In genomic region chr1:177790566-177790965, GRCh38 we compare ENCODE assay signal across 23 cellular contexts.
A peak's percentile ranks its signal among the peaks of the same experiment; 100 is the strongest.
DNase-seq lines count a peak whose midpoint lies in the region; ATAC-seq, FAIRE-seq and TF ChIP-seq lines count a peak whose summit lies in the region.
"Had no signal": no experiment of that assay in that cellular context is flagged by ENCODE, and none has a peak within 500 bp of the region (broad histone marks: within the 10 kb centered on the region; RNA-seq: fewer than 3 reads in every experiment).

No MANE protein-coding gene starts in this region.

- H3K4me1 ChIP-seq in MM.1S (ENCODE audit: low read length) = peaks cover 8% of the 10 kb centered on the region
- H3K4me1 ChIP-seq in small intestine (ENCODE audit: control insufficient read depth in 2 of 2, insufficient read depth in 1 of 2, low read depth in 1 of 2, low read length in 1 of 2) = no peaks in the 10 kb centered on the region
- H3K4me1 ChIP-seq: A549, BE2C had no signal

- H3K79me2 ChIP-seq in MM.1S (ENCODE audit: low read length) = no peaks in the 10 kb centered on the region

- H3K4me2 ChIP-seq in MM.1S (ENCODE audit: low read depth, low read length) = no peak overlapping the region
- H3K4me2 ChIP-seq: A549 had no signal

- FAIRE-seq in D721Med (lab: Jason Lieb, UNC) (peak; percentile 76), small intestine (lab: Jason Lieb, UNC) (no peak)
- FAIRE-seq: A549, GM12891, GM18507, H1 had no signal

- H3K9ac ChIP-seq in MM.1S (ENCODE audit: low read length) = no peak overlapping the region
- H3K9ac ChIP-seq: BLaER1 treated with 17β-estradiol and CSF1 and Interleukin-3, amounts not matched to agents 10 nM and 100 nM; GM23248 had no signal

- H3K27me3 ChIP-seq in MM.1S (replicated peaks; ENCODE audit: insufficient read depth, low read length) (no peaks in the 10 kb centered on the region), small intestine (ENCODE audit: control insufficient read depth in 2 of 2, insufficient read depth in 2 of 2, low read length in 2 of 2) (no peaks in the 10 kb centered on the region)
- H3K27me3 ChIP-seq: BE2C had no signal

- no peak overlapping the region for H3K27ac ChIP-seq in MM.1S (ENCODE audit: low read length)
- no peak overlapping the region for H3K27ac ChIP-seq in small intestine (ENCODE audit: low read depth in 1 of 2, low read length in 1 of 2)
- H3K27ac ChIP-seq: A549, GM23248 had no signal

- H3K4me3 ChIP-seq in MM.1S (ENCODE audit: low read length) = no peak overlapping the region
- H3K4me3 ChIP-seq in small intestine (ENCODE audit: low read depth in 1 of 2, low read length in 2 of 2) = no peak overlapping the region
- H3K4me3 ChIP-seq: A549; BLaER1 treated with 17β-estradiol and CSF1 and Interleukin-3, amounts not matched to agents 10 nM and 100 nM; GM23248 had no signal

- H4K20me1 ChIP-seq in MM.1S (ENCODE audit: insufficient read depth, low read length) = no peaks in the 10 kb centered on the region
- H4K20me1 ChIP-seq: BLaER1 treated with 17β-estradiol and CSF1 and Interleukin-3, amounts not matched to agents 10 nM and 100 nM had no signal

- peak; percentile 58 for ATAC-seq in left lobe of liver
- ATAC-seq: A549 had no signal

- TF ChIP-seq CTCF in D721Med (IDR thresholded peaks at IDR 0.05; ENCODE audit: insufficient read depth, missing control alignments) (no peak), MM.1S (IDR thresholded peaks at IDR 0.05; ENCODE audit: low read length) (no peak)

- H3K9me2 ChIP-seq in MM.1S (replicated peaks; ENCODE audit: insufficient read depth, low read length) = no peaks in the 10 kb centered on the region

- DNase-seq in D721Med (ENCODE audit: insufficient read length, low spot score) = no peak
- peak; percentile 15 for DNase-seq in MM.1S
- no peak for DNase-seq in left lobe of liver (ENCODE audit: low spot score)
- DNase-seq in small intestine = no peak
- no peak for DNase-seq in hippocampal formation (lab: John Stamatoyannopoulos, UW)
- DNase-seq in anterior cingulate cortex (lab: John Stamatoyannopoulos, UW) = no peak
- DNase-seq: 8988T; ACHN; AML-193; BE2C; CD4-positive, alpha-beta T cell; CD8-positive, alpha-beta memory T cell; DMS53; DMS79 treated with DMSO at 0.1 percent for 48 hours; GF-D8; GM23248; H7; HCEC 1CT had no signal

- H3F3A ChIP-seq in MM.1S (ENCODE audit: insufficient read depth, low read length) = no peaks in the 10 kb centered on the region

- no peaks in the 10 kb centered on the region for H3K9me3 ChIP-seq in MM.1S (replicated peaks; ENCODE audit: insufficient read depth, low read length)
- no peaks in the 10 kb centered on the region for H3K9me3 ChIP-seq in small intestine (ENCODE audit: control insufficient read depth, low read depth)
- H3K9me3 ChIP-seq: A549, BE2C had no signal

- no peak overlapping the region for H2AFZ ChIP-seq in MM.1S (ENCODE audit: low read length)
- H2AFZ ChIP-seq: GM23248 had no signal

- no peaks in the 10 kb centered on the region for H3K36me3 ChIP-seq in MM.1S (replicated peaks; ENCODE audit: insufficient read depth, low read length)
- H3K36me3 ChIP-seq in small intestine (ENCODE audit: control insufficient read depth in 2 of 2, insufficient read depth in 2 of 2, low read length in 2 of 2) = no peaks in the 10 kb centered on the region
- H3K36me3 ChIP-seq: BE2C; BLaER1 treated with 17β-estradiol and CSF1 and Interleukin-3, amounts not matched to agents 10 nM and 100 nM had no signal
